ENCODE assay signal across 8 cellular contexts in the genomic region with DNA sequence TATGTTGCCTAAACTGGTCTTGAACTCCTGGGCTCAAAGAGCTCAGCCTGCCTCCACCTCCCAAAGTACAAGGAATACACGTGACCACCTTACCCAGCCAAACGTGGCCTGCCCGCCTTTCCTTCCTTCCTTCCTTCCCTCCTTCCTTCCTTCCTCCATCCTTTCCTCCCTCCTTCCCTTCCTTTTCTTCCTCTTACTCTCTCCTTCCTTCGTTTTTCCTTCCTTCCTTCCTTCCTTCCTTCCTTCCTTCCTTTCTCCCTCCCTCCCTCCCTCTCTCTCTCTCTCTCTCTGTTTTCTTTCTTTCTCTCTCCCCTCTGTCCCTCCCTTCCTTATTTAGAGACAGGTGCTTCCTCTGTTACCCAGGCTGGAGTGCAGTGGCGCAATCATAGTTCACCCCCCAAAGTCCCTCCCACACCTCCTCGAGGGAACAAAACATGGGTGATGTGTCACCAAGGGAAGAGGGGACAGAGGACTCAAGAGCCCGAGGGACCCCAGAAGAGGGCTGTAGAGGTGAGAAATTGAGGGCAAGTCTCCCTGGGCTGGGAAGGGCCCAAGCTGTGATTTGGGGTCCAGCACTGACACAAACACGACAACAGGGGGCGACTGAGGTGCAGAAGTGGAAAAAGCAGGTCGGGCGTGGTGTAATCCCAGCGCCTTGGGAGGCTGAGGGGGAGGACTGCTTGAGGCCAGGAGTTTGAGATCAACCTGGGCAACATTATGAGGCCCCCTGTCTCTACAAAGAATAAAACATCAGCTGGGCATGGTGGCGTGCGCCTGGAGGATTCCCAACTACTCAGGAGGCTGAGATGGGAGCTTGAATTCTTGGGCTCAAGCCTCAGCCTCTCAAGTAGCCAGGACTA. TPM values are rescaled to one million over a fixed set of nuclear protein-coding genes. Genes with fewer than 3 reads are reported as not detected.
DNase-seq lines count a peak whose midpoint lies in the region; ATAC-seq and TF ChIP-seq lines count a peak whose summit lies in the region.

No MANE protein-coding gene starts in this region.

- H3K27me3 ChIP-seq in BLaER1 (no peaks in the 10 kb centered on the region), PC-3 (ENCODE audit: low read length) (no peaks in the 10 kb centered on the region), psoas muscle (ENCODE audit: insufficient read depth in 3 of 3, low read length in 2 of 3) (peaks cover 0 to 25% (median 5%) of the 10 kb centered on the region in 3 donors)

- H4K20me1 ChIP-seq in BLaER1 (no peaks in the 10 kb centered on the region), PC-3 (ENCODE audit: low read length) (no peaks in the 10 kb centered on the region)

- no peaks in the 10 kb centered on the region for H3F3A ChIP-seq in PC-3 (ENCODE audit: low read length, unreplicated experiment)

- H3K4me3 ChIP-seq in BLaER1 (no peak overlapping the region), PC-3 (ENCODE audit: low read length) (no peak overlapping the region), psoas muscle (no peak overlapping the region)

- 23 to 26% (median 24%) methylated on average over 14 of the region's 14 CpGs for WGBS in psoas muscle, 3 donors

- DNase-seq in H4 (ENCODE audit: low spot score), result peak; percentile 65
- DNase-seq in PC-3, result peak; percentile 70
- peak; percentile 72 to 74 for DNase-seq in activated T-cell treated with anti-CD3 and anti-CD28 coated beads, Interleukin-2, amount 50 U/mL, for 48 hours
- peak; percentile 62 for DNase-seq in germinal center (ENCODE audit: low spot score)
- peak in 1 of 2 donors; percentile 57 for DNase-seq in psoas muscle
- DNase-seq in occipital lobe (lab: John Stamatoyannopoulos, UW), result no peak
- DNase-seq in cortex of kidney (lab: John Stamatoyannopoulos, UW), result no peak

- H3K27ac ChIP-seq in BLaER1, result peak overlapping the region; percentile 94
- peak overlapping the region; percentile 4; the same call in 1 of the 2 replicates for H3K27ac ChIP-seq in PC-3 (ENCODE audit: low read length)
- no peak overlapping the region for H3K27ac ChIP-seq in psoas muscle

- POLR2A ChIA-PET in PC-3 (lab: Charles Lee; ENCODE audit: unreplicated experiment), result no interaction called here

- intact Hi-C loops in PC-3 (cut with micrococcal nuclease) (loop anchor here (1.0 kb wide), 1 partner anchor 53 kb away; a partner anchor contains a TSS), psoas muscle (cut with DNase I) (loop anchor here in 1 of 2 donors (1.0 to 2.0 kb wide), 2 partner anchors 53 to 260 kb away; a partner anchor contains a TSS)

- H3K9ac ChIP-seq in BLaER1 (peak overlapping the region; percentile 75), PC-3 (ENCODE audit: low read length) (no peak overlapping the region)

- H3K4me1 ChIP-seq in BLaER1 (peaks cover 88% of the 10 kb centered on the region), PC-3 (ENCODE audit: insufficient read depth, low read length) (peaks cover 54% of the 10 kb centered on the region), psoas muscle (peaks cover 6% of the 10 kb centered on the region)

- peak overlapping the region; percentile 100 for H3K4me2 ChIP-seq in BLaER1
- no peak overlapping the region for H3K4me2 ChIP-seq in PC-3 (ENCODE audit: low read length)

- H3K9me2 ChIP-seq in PC-3 (replicated peaks; ENCODE audit: low read length), result no peaks in the 10 kb centered on the region

- CTCF ChIA-PET in PC-3 (lab: Charles Lee), result interaction anchor here (0.8 to 1.3 kb wide), 2 partner anchors 26 to 53 kb away, joined by 6 read pairs; a partner anchor contains a TSS

- H3K9me3 ChIP-seq in BLaER1 (no peaks in the 10 kb centered on the region), PC-3 (ENCODE audit: low read length) (no peaks in the 10 kb centered on the region), psoas muscle (no peaks in the 10 kb centered on the region)

- H3K79me2 ChIP-seq in PC-3 (ENCODE audit: low read length), result no peaks in the 10 kb centered on the region

- H3K36me3 ChIP-seq in BLaER1 (peaks cover 1% of the 10 kb centered on the region), PC-3 (ENCODE audit: low read depth, low read length) (no peaks in the 10 kb centered on the region), psoas muscle (ENCODE audit: insufficient read depth in 1 of 2, low read depth in 1 of 2) (no peaks in the 10 kb centered on the region)

- ATAC-seq in PC-3, result peak; percentile 9
- peak in 3 of 4 donors; percentile 47 to 56 (median 48) for ATAC-seq in psoas muscle

- TF ChIP-seq CTCF in PC-3 (conservative IDR thresholded peaks at IDR 0.05; ENCODE audit: low read depth, low read length) (peak; percentile 75), psoas muscle (IDR thresholded peaks at IDR 0.05) (peak; percentile 58)

- no TSS peak for BruUV-seq in PC-3 (replicated peaks; lab: Mats Ljungman, UMichigan)

- H2AFZ ChIP-seq in PC-3 (ENCODE audit: low read length), result no peak overlapping the region

RNA-seq across cellular contexts. Expression of a gene that starts 28.1 kb away (rescaled TPM):
- 29.9 and 37.1 TPM in 2 replicates for total RNA-seq in H4 (2014; rRNA removed; shearing (Covaris generic))
- total RNA-seq in PC-3 (2014; rRNA removed) (104 and 150 TPM in 2 replicates), psoas muscle (10 to 100 TPM; 10.3 to 13.9 (median 11.3) TPM), occipital lobe (8.4 TPM)
- 1 to 10 TPM; 5.1 to 9.2 (median 5.1) TPM for polyA plus RNA-seq in psoas muscle

RNA-seq across cellular contexts. Expression of a gene that starts 53.2 kb away (rescaled TPM):
- total RNA-seq in H4 (2014; rRNA removed; shearing (Covaris generic)), result 4.9 and 5.6 TPM in 2 replicates
- total RNA-seq in PC-3 (2014; rRNA removed) (25.9 and 31.2 TPM in 2 replicates), psoas muscle (1 to 10 TPM; 2.9 to 4.7 (median 3.9) TPM), occipital lobe (30.1 TPM)
- 1 to 10 TPM; 2.2 to 3.3 (median 2.5) TPM for polyA plus RNA-seq in psoas muscle

Comparison
In these comparisons a context has a peak if more than half of its experiments do, and no peak if none do; other contexts are left out.
1. DNase-seq: peak in H4 (single experiment), PC-3 (single experiment), activated T-cell treated with anti-CD3 and anti-CD28 coated beads, Interleukin-2, amount 50 U/mL, for 48 hours (2 of 2) and germinal center (single experiment); none in occipital lobe (single experiment) and cortex of kidney (single experiment).